Comparison of ENCODE assay signal across 9 cellular contexts in the genomic region with DNA sequence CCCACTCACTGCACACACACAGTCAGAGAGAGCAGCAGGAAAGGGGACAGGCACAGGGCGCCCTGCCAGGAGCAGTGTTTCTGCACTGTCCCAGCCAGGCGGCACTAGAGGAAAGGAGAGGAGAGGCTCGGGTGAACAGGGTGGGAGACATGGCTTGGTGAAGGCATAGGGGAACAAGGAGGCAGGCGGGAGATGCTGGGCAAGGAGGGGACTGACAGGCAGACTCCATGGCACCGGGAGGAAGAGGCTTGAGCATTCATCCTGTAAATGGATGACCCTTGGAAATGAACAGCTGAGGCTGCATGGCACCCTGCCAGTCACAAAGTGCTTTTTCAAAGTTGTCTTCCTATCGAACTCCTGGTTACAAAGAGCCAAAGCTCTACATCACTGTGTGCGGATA. TPM values are rescaled to one million over a fixed set of nuclear protein-coding genes. Genes with fewer than 3 reads are reported as not detected.
DNase-seq lines count a peak whose midpoint lies in the region; ATAC-seq lines count a peak whose summit lies in the region.
"Had no signal": no experiment of that assay in that cellular context is flagged by ENCODE, and none has a peak within 500 bp of the region (broad histone marks: within the 10 kb centered on the region; RNA-seq: fewer than 3 reads in every experiment).

No MANE protein-coding gene starts in this region.

- no peaks in the 10 kb centered on the region for H3K9me3 Mint-ChIP-seq in activated CD4-positive, alpha-beta memory T cell treated with anti-CD3 and anti-CD28 coated beads, Interleukin-2, amount 10 ng/mL, durations not matched to agents 7 days and 5 days
- H3K9me3 Mint-ChIP-seq: naive thymus-derived CD8-positive, alpha-beta T cell had no signal

- POLR2A ChIA-PET in activated CD4-positive, alpha-beta memory T cell treated with anti-CD3 and anti-CD28 coated beads, Interleukin-2, amount 10 ng/mL, durations not matched to agents 7 days and 5 days (lab: Charles Lee): no interaction called here

- CTCF ChIA-PET in activated CD4-positive, alpha-beta memory T cell treated with anti-CD3 and anti-CD28 coated beads, Interleukin-2, amount 10 ng/mL, durations not matched to agents 7 days and 5 days (lab: Charles Lee): no interaction called here

- intact Hi-C loops in sciatic nerve (cut with DNase I): no loop called here

- H3K4me3 Mint-ChIP-seq in activated CD4-positive, alpha-beta memory T cell treated with anti-CD3 and anti-CD28 coated beads, Interleukin-2, amount 10 ng/mL, durations not matched to agents 7 days and 5 days: no peak overlapping the region
- H3K4me3 Mint-ChIP-seq: naive thymus-derived CD8-positive, alpha-beta T cell had no signal

- DNase-seq in DMS 273 (lab: John Stamatoyannopoulos, UW; ENCODE audit: unreplicated experiment): peak; percentile 61
- no peak for DNase-seq in DMS 273 treated with DMSO at 0.1 percent for 48 hours (lab: John Stamatoyannopoulos, UW)
- DNase-seq in dermis blood vessel endothelial cell: peak; percentile 49
- DNase-seq in sciatic nerve (ENCODE audit: low spot score): no peak
- no peak for DNase-seq in ACHN
- no peak for DNase-seq in activated CD4-positive, alpha-beta memory T cell treated with anti-CD3 and anti-CD28 coated beads, Interleukin-2, amount 10 ng/mL, durations not matched to agents 7 days and 5 days
- DNase-seq: foreskin melanocyte; naive thymus-derived CD8-positive, alpha-beta T cell; NCI-H345 had no signal

- H3K36me3 Mint-ChIP-seq in activated CD4-positive, alpha-beta memory T cell treated with anti-CD3 and anti-CD28 coated beads, Interleukin-2, amount 10 ng/mL, durations not matched to agents 7 days and 5 days (ENCODE audit: low read depth): peaks cover 3% of the 10 kb centered on the region

- no peak overlapping the region for H3K27ac Mint-ChIP-seq in activated CD4-positive, alpha-beta memory T cell treated with anti-CD3 and anti-CD28 coated beads, Interleukin-2, amount 10 ng/mL, durations not matched to agents 7 days and 5 days
- H3K27ac Mint-ChIP-seq: naive thymus-derived CD8-positive, alpha-beta T cell had no signal

- no peaks in the 10 kb centered on the region for H3K27me3 Mint-ChIP-seq in activated CD4-positive, alpha-beta memory T cell treated with anti-CD3 and anti-CD28 coated beads, Interleukin-2, amount 10 ng/mL, durations not matched to agents 7 days and 5 days
- H3K27me3 Mint-ChIP-seq: naive thymus-derived CD8-positive, alpha-beta T cell had no signal

- in situ Hi-C loops in ACHN (cut with HindIII; ENCODE audit: low pct_ligation_motif_present, low pct_unique_long_range_greater_than_20kb, low sequenced_read_pairs): no loop called here

- ATAC-seq in sciatic nerve: peak; percentile 6
- ATAC-seq: naive thymus-derived CD8-positive, alpha-beta T cell had no signal

- H3K4me1 Mint-ChIP-seq in activated CD4-positive, alpha-beta memory T cell treated with anti-CD3 and anti-CD28 coated beads, Interleukin-2, amount 10 ng/mL, durations not matched to agents 7 days and 5 days: peaks cover 33% of the 10 kb centered on the region

RNA-seq across cellular contexts. Expression of a gene that starts 22.5 kb away (rescaled TPM):
- total RNA-seq in dermis blood vessel endothelial cell (5.3 and 5.4 TPM in 2 replicates), sciatic nerve (11.4 TPM)
- 10 to 100 TPM; 15.5 to 15.9 TPM for total RNA-seq in activated CD4-positive, alpha-beta memory T cell treated with anti-CD3 and anti-CD28 coated beads, Interleukin-2, amount 10 ng/mL, durations not matched to agents 7 days and 5 days

RNA-seq across cellular contexts. Expression of a gene that starts 33.3 kb away (rescaled TPM):
- 24.5 and 34.1 TPM in 2 replicates for total RNA-seq in dermis blood vessel endothelial cell
- 33.2 TPM for total RNA-seq in sciatic nerve
- 10 to 100 TPM; 57.3 to 57.7 TPM for total RNA-seq in activated CD4-positive, alpha-beta memory T cell treated with anti-CD3 and anti-CD28 coated beads, Interleukin-2, amount 10 ng/mL, durations not matched to agents 7 days and 5 days

RNA-seq across cellular contexts. Expression of a gene that starts 54.4 kb away (rescaled TPM):
- total RNA-seq in dermis blood vessel endothelial cell (58.0 and 108 TPM in 2 replicates), sciatic nerve (71.9 TPM)
- 10 to 100 TPM; 52.6 to 60.6 TPM for total RNA-seq in activated CD4-positive, alpha-beta memory T cell treated with anti-CD3 and anti-CD28 coated beads, Interleukin-2, amount 10 ng/mL, durations not matched to agents 7 days and 5 days

RNA-seq across cellular contexts. Expression of a gene that starts 55.4 kb away (rescaled TPM):
- total RNA-seq in dermis blood vessel endothelial cell (2.0 and 2.7 TPM in 2 replicates), sciatic nerve (3.5 TPM)
- 1 to 10 TPM; 1.4 TPM for total RNA-seq in activated CD4-positive, alpha-beta memory T cell treated with anti-CD3 and anti-CD28 coated beads, Interleukin-2, amount 10 ng/mL, durations not matched to agents 7 days and 5 days

Comparison
In these comparisons a context has a peak if more than half of its experiments do, and no peak if none do; other contexts are left out.
1. DNase-seq: peak in DMS 273 (single experiment) and dermis blood vessel endothelial cell (single experiment); none in DMS 273 treated with DMSO at 0.1 percent for 48 hours (single experiment), sciatic nerve (single experiment), ACHN (single experiment) and activated CD4-positive, alpha-beta memory T cell treated with anti-CD3 and anti-CD28 coated beads, Interleukin-2, amount 10 ng/mL, durations not matched to agents 7 days and 5 days (single experiment).